Comparison of ENCODE assay signal across 8 cellular contexts in genomic region chr2:191539068-191539467, GRCh38.
A peak's percentile ranks its signal among the peaks of the same experiment; 100 is the strongest.
DNase-seq lines count a peak whose midpoint lies in the region; ATAC-seq and TF ChIP-seq lines count a peak whose summit lies in the region.

No MANE protein-coding gene starts in this region.

- TF ChIP-seq CTCF in GM12873 (IDR thresholded peaks at IDR 0.05; ENCODE audit: insufficient read depth, low read depth, low read length, missing control alignments) (peak; percentile 52), dorsolateral prefrontal cortex (IDR thresholded peaks at IDR 0.05 in 54 of 56, conservative IDR thresholded peaks at IDR 0.05 in 2 of 56; ENCODE audit: low read depth in 1 of 56, partially characterized antibody in 56 of 56) (peak in 53 of 56 donors; percentile 15 to 63 (median 41)), spleen (IDR thresholded peaks at IDR 0.05 in 8 of 11, conservative IDR thresholded peaks at IDR 0.05 in 3 of 11) (peak in 7 of 11 experiments; percentile 20 to 47 (median 39))

- no peaks in the 10 kb centered on the region for H3K36me3 ChIP-seq in spleen

- intact Hi-C loops in dorsolateral prefrontal cortex (cut with DNase I) (no loop called here), spleen (cut with DNase I; ENCODE audit: low total_unique reads) (no loop called here)

- peaks cover 0 to 5% (median 0%) of the 10 kb centered on the region in 45 donors for H3K27me3 ChIP-seq in dorsolateral prefrontal cortex
- no peaks in the 10 kb centered on the region for H3K27me3 ChIP-seq in spleen (replicated peaks in 1 of 7)

- 8 to 21% (median 17%) methylated on average over 2 of the region's 2 CpGs for WGBS in spleen, 5 donors

- DNase-seq in AML-193 (lab: John Stamatoyannopoulos, UW), result peak; percentile 30 to 51
- DNase-seq in RKO (ENCODE audit: low spot score), result peak; percentile 33
- DNase-seq in dorsolateral prefrontal cortex, result no peak
- no peak for DNase-seq in spleen
- DNase-seq in MV-4-11 (lab: John Stamatoyannopoulos, UW), result no peak

- no peak for TF ChIP-seq POLR2A in spleen (IDR thresholded peaks at IDR 0.05)

- ATAC-seq in HG02588 (IDR thresholded peaks at IDR 0.05; ENCODE audit: unreplicated experiment), result no peak
- ATAC-seq in HG03139 (IDR thresholded peaks at IDR 0.05; ENCODE audit: unreplicated experiment), result no peak

- H3K4me3 ChIP-seq in dorsolateral prefrontal cortex (no peak overlapping the region), spleen (no peak overlapping the region)

- H3K27ac ChIP-seq in dorsolateral prefrontal cortex (no peak overlapping the region), spleen (no peak overlapping the region)

- no peaks in the 10 kb centered on the region for H3K9me3 ChIP-seq in spleen

- H3K4me1 ChIP-seq in spleen, result peaks cover 0 to 12% (median 0%) of the 10 kb centered on the region in 6 donors

Comparison
In these comparisons a context has a peak if more than half of its experiments do, and no peak if none do; other contexts are left out.
1. DNase-seq: peak in AML-193 (2 of 2) and RKO (single experiment); none in dorsolateral prefrontal cortex (0 of 10), spleen (single experiment) and MV-4-11 (single experiment).
2. Peak in every context shown above with its lines, with median percentiles within 50 percentile points of each other: CTCF ChIP-seq.